Comparison of ENCODE assay signal across 17 cellular contexts in genomic region chr10:24201503-24202180, GRCh38.
"Had no signal": no experiment of that assay in that cellular context is flagged by ENCODE, and none has a peak within 500 bp of the region (broad histone marks: within the 10 kb centered on the region; RNA-seq: fewer than 3 reads in every experiment).

No MANE protein-coding gene starts in this region.

- H3K27ac ChIP-seq: ovary, SJCRH30, upper lobe of right lung had no signal

- H3K27me3 ChIP-seq: ovary, SJCRH30, upper lobe of right lung had no signal

- H3K4me1 Mint-ChIP-seq: activated naive CD8-positive, alpha-beta T cell treated with anti-CD3 and anti-CD28 coated beads for 36 hours; stimulated activated effector memory CD8-positive, alpha-beta T cell treated with anti-CD3 and anti-CD28 coated beads, Interleukin-12 subunit alpha, Interleukin-12 subunit beta, amount 100 ng/mL, for 72 hours had no signal

- H3K4me1 ChIP-seq: upper lobe of right lung had no signal

- H3K4me3 Mint-ChIP-seq: activated CD4-positive, alpha-beta memory T cell treated with anti-CD3 and anti-CD28 coated beads for 36 hours; activated naive CD8-positive, alpha-beta T cell treated with anti-CD3 and anti-CD28 coated beads for 36 hours; activated T-cell treated with anti-CD3 and anti-CD28 coated beads, Interleukin-2, amount 50 U/mL, for 72 hours; nephron progenitor cell; stimulated activated effector memory CD8-positive, alpha-beta T cell treated with anti-CD3 and anti-CD28 coated beads, Interleukin-12 subunit alpha, Interleukin-12 subunit beta, amount 100 ng/mL, for 72 hours had no signal

- ATAC-seq: activated T-cell treated with anti-CD3 and anti-CD28 coated beads, Interleukin-2, amount 50 U/mL, for 72 hours; stimulated activated effector memory CD8-positive, alpha-beta T cell treated with anti-CD3 and anti-CD28 coated beads, Interleukin-12 subunit alpha, Interleukin-12 subunit beta, amount 100 ng/mL, for 72 hours had no signal

- H3K9me3 Mint-ChIP-seq: activated CD4-positive, alpha-beta memory T cell treated with anti-CD3 and anti-CD28 coated beads for 36 hours; activated naive CD8-positive, alpha-beta T cell treated with anti-CD3 and anti-CD28 coated beads for 36 hours; activated T-cell treated with anti-CD3 and anti-CD28 coated beads, Interleukin-2, amount 50 U/mL, for 72 hours; nephron progenitor cell; stimulated activated effector memory CD8-positive, alpha-beta T cell treated with anti-CD3 and anti-CD28 coated beads, Interleukin-12 subunit alpha, Interleukin-12 subunit beta, amount 100 ng/mL, for 72 hours had no signal

- DNase-seq: activated CD4-positive, alpha-beta memory T cell treated with anti-CD3 and anti-CD28 coated beads for 36 hours; activated CD4-positive, CD25-positive, alpha-beta regulatory T cell treated with anti-CD3 and anti-CD28 coated beads, Interleukin-2, amount 50 U/mL, for 72 hours; activated gamma-delta T cell treated with Interleukin-2 at 50 U/mL for 16 hours; activated naive CD8-positive, alpha-beta T cell treated with anti-CD3 and anti-CD28 coated beads for 36 hours; activated T-cell treated with anti-CD3 and anti-CD28 coated beads, Interleukin-2, amount 50 U/mL, for 72 hours; anterior cingulate cortex; mammary epithelial cell; ovary; retina; SJCRH30; substantia nigra; upper lobe of right lung had no signal

- H3K9me3 ChIP-seq: ovary, SJCRH30, upper lobe of right lung had no signal

- H3K4me2 ChIP-seq: smooth muscle cell had no signal

- H3K36me3 ChIP-seq: ovary, SJCRH30, upper lobe of right lung had no signal

- FAIRE-seq: bronchial epithelial cell, frontal cortex had no signal

- H3K27ac Mint-ChIP-seq: activated CD4-positive, alpha-beta memory T cell treated with anti-CD3 and anti-CD28 coated beads for 36 hours; activated naive CD8-positive, alpha-beta T cell treated with anti-CD3 and anti-CD28 coated beads for 36 hours; activated T-cell treated with anti-CD3 and anti-CD28 coated beads, Interleukin-2, amount 50 U/mL, for 72 hours; nephron progenitor cell; stimulated activated effector memory CD8-positive, alpha-beta T cell treated with anti-CD3 and anti-CD28 coated beads, Interleukin-12 subunit alpha, Interleukin-12 subunit beta, amount 100 ng/mL, for 72 hours had no signal

- H3K36me3 Mint-ChIP-seq: activated CD4-positive, alpha-beta memory T cell treated with anti-CD3 and anti-CD28 coated beads for 36 hours; activated naive CD8-positive, alpha-beta T cell treated with anti-CD3 and anti-CD28 coated beads for 36 hours; stimulated activated effector memory CD8-positive, alpha-beta T cell treated with anti-CD3 and anti-CD28 coated beads, Interleukin-12 subunit alpha, Interleukin-12 subunit beta, amount 100 ng/mL, for 72 hours had no signal

- H3K4me3 ChIP-seq: ovary, SJCRH30, smooth muscle cell, upper lobe of right lung had no signal
